ENCODE assay signal across 18 cellular contexts in genomic region chr13:114061047-114061446, GRCh38.
DNase-seq lines count a peak whose midpoint lies in the region; ATAC-seq and TF ChIP-seq lines count a peak whose summit lies in the region.
"Had no signal": no experiment of that assay in that cellular context is flagged by ENCODE, and none has a peak within 500 bp of the region (broad histone marks: within the 10 kb centered on the region; RNA-seq: fewer than 3 reads in every experiment).

No MANE protein-coding gene starts in this region.

- peaks cover 52% of the 10 kb centered on the region for H3K4me1 Mint-ChIP-seq in activated T-cell treated with anti-CD3 and anti-CD28 coated beads, Interleukin-2, amount 50 U/mL, for 72 hours (ENCODE audit: low read depth)
- peaks cover 27% of the 10 kb centered on the region for H3K4me1 Mint-ChIP-seq in activated T-helper 17 cell treated with anti-CD3 and anti-CD28 coated beads, Interleukin-2, amount 50 U/mL, for 72 hours
- peaks cover 63% of the 10 kb centered on the region for H3K4me1 Mint-ChIP-seq in activated CD8-positive, alpha-beta T cell treated with anti-CD3 and anti-CD28 coated beads for 36 hours (ENCODE audit: low read depth)

- no peaks in the 10 kb centered on the region for H3K27me3 Mint-ChIP-seq in activated T-cell treated with anti-CD3 and anti-CD28 coated beads, Interleukin-2, amount 50 U/mL, for 72 hours (ENCODE audit: low read depth)
- no peaks in the 10 kb centered on the region for H3K27me3 Mint-ChIP-seq in activated T-helper 17 cell treated with anti-CD3 and anti-CD28 coated beads, Interleukin-2, amount 50 U/mL, for 72 hours
- no peaks in the 10 kb centered on the region for H3K27me3 Mint-ChIP-seq in activated CD8-positive, alpha-beta T cell treated with anti-CD3 and anti-CD28 coated beads for 36 hours

- peaks cover 10% of the 10 kb centered on the region for H3K79me1 ChIP-seq in neuronal stem cell (ENCODE audit: low read depth, low read length)

- no peak overlapping the region for H3K4me3 Mint-ChIP-seq in activated T-cell treated with anti-CD3 and anti-CD28 coated beads, Interleukin-2, amount 50 U/mL, for 72 hours
- no peak overlapping the region for H3K4me3 Mint-ChIP-seq in activated T-helper 17 cell treated with anti-CD3 and anti-CD28 coated beads, Interleukin-2, amount 50 U/mL, for 72 hours
- no peak overlapping the region for H3K4me3 Mint-ChIP-seq in activated CD8-positive, alpha-beta T cell treated with anti-CD3 and anti-CD28 coated beads for 36 hours
- H3K4me3 Mint-ChIP-seq: H9 had no signal

- H3K4me3 ChIP-seq in neuronal stem cell (ENCODE audit: low read length in 2 of 2) (no peak overlapping the region), thoracic aorta (no peak overlapping the region), H7 (ENCODE audit: insufficient read depth, low read depth, low read length) (no peak overlapping the region)
- H3K4me3 ChIP-seq: PC-9 had no signal

- intact Hi-C loops in activated CD8-positive, alpha-beta T cell treated with anti-CD3 and anti-CD28 coated beads for 36 hours (cut with micrococcal nuclease): no loop called here

- CTCF ChIA-PET in activated CD8-positive, alpha-beta T cell treated with anti-CD3 and anti-CD28 coated beads for 36 hours (lab: Charles Lee): no interaction called here

- H3K27ac Mint-ChIP-seq in activated T-cell treated with anti-CD3 and anti-CD28 coated beads, Interleukin-2, amount 50 U/mL, for 72 hours: peak overlapping the region; percentile 68
- H3K27ac Mint-ChIP-seq in activated T-helper 17 cell treated with anti-CD3 and anti-CD28 coated beads, Interleukin-2, amount 50 U/mL, for 72 hours: peak overlapping the region; percentile 22
- no peak overlapping the region for H3K27ac Mint-ChIP-seq in activated CD8-positive, alpha-beta T cell treated with anti-CD3 and anti-CD28 coated beads for 36 hours
- H3K27ac Mint-ChIP-seq: H9 had no signal

- no peak overlapping the region for H2BK15ac ChIP-seq in neuronal stem cell (ENCODE audit: low read length)

- no peak overlapping the region for H3K4me2 ChIP-seq in neuronal stem cell (ENCODE audit: insufficient read depth, low read length, poor library complexity, severe bottlenecking)
- H3K4me2 ChIP-seq: PC-9 had no signal

- H3K9me3 Mint-ChIP-seq in activated T-cell treated with anti-CD3 and anti-CD28 coated beads, Interleukin-2, amount 50 U/mL, for 72 hours: no peaks in the 10 kb centered on the region
- H3K9me3 Mint-ChIP-seq in activated T-helper 17 cell treated with anti-CD3 and anti-CD28 coated beads, Interleukin-2, amount 50 U/mL, for 72 hours: no peaks in the 10 kb centered on the region
- H3K9me3 Mint-ChIP-seq in activated CD8-positive, alpha-beta T cell treated with anti-CD3 and anti-CD28 coated beads for 36 hours: no peaks in the 10 kb centered on the region
- H3K9me3 Mint-ChIP-seq: H9 had no signal

- no peak overlapping the region for H3K14ac ChIP-seq in neuronal stem cell (ENCODE audit: low read length)

- DNase-seq in activated T-cell treated with anti-CD3 and anti-CD28 coated beads, Interleukin-2, amount 50 U/mL, for 72 hours: no peak
- DNase-seq in activated T-cell treated with anti-CD3 and anti-CD28 coated beads, Interleukin-2, amount 50 U/mL, for 1 hour: no peak
- DNase-seq in neuronal stem cell (ENCODE audit: low spot score) (no peak), thoracic aorta (ENCODE audit: low spot score) (no peak), cerebellar cortex (ENCODE audit: low spot score) (no peak), H7 (no peak)
- DNase-seq in activated CD8-positive, alpha-beta T cell treated with anti-CD3 and anti-CD28 coated beads for 36 hours: no peak
- DNase-seq: AML-193, DMS79 treated with DMSO at 0.1 percent for 48 hours, H9, KG1, MV-4-11, NCI-H1417 treated with DMSO at 0.1 percent for 48 hours, NCI-H1930, PC-9 had no signal

- no peak overlapping the region for H4K91ac ChIP-seq in neuronal stem cell (ENCODE audit: low read depth, low read length, poor library complexity)

- peaks cover 0 to 5% of the 10 kb centered on the region in 2 donors for H3K9me3 ChIP-seq in neuronal stem cell (replicated peaks in 1 of 2; ENCODE audit: control insufficient read depth in 2 of 2, insufficient read depth in 1 of 2, low read depth in 1 of 2, low read length in 2 of 2)
- H3K9me3 ChIP-seq in thoracic aorta: no peaks in the 10 kb centered on the region

- TF ChIP-seq CTCF in thoracic aorta (IDR thresholded peaks at IDR 0.05): no peak
- no peak for TF ChIP-seq CTCF in activated CD8-positive, alpha-beta T cell treated with anti-CD3 and anti-CD28 coated beads for 36 hours (IDR thresholded peaks at IDR 0.05)

- peak overlapping the region; percentile 88 for H2AK5ac ChIP-seq in neuronal stem cell (ENCODE audit: low read depth, low read length)

- no peak overlapping the region for H4K8ac ChIP-seq in neuronal stem cell (ENCODE audit: low read depth, low read length)

- H3K36me3 Mint-ChIP-seq in activated T-cell treated with anti-CD3 and anti-CD28 coated beads, Interleukin-2, amount 50 U/mL, for 72 hours (ENCODE audit: insufficient read depth in 2 of 2): peaks cover under 1 to 4% of the 10 kb centered on the region in 2 donors
- peaks cover 51% of the 10 kb centered on the region for H3K36me3 Mint-ChIP-seq in activated T-helper 17 cell treated with anti-CD3 and anti-CD28 coated beads, Interleukin-2, amount 50 U/mL, for 72 hours (ENCODE audit: low read depth)
- peaks cover 13% of the 10 kb centered on the region for H3K36me3 Mint-ChIP-seq in activated CD8-positive, alpha-beta T cell treated with anti-CD3 and anti-CD28 coated beads for 36 hours (ENCODE audit: low read depth)

- H3K23ac ChIP-seq in neuronal stem cell (ENCODE audit: low read depth, low read length, poor library complexity): no peak overlapping the region

- no peak overlapping the region for H3K4ac ChIP-seq in neuronal stem cell (ENCODE audit: low read length)

- H3K4me1 ChIP-seq in neuronal stem cell (ENCODE audit: control insufficient read depth in 2 of 2, insufficient read depth in 1 of 2, low read depth in 1 of 2, low read length in 2 of 2) (peaks cover 25 to 31% of the 10 kb centered on the region in 2 donors), thoracic aorta (ENCODE audit: control insufficient read depth in 1 of 2, low read depth in 2 of 2) (peaks cover 43 to 77% of the 10 kb centered on the region in 2 donors)

- peak overlapping the region; percentile 94 for H3K18ac ChIP-seq in neuronal stem cell (ENCODE audit: low read length)

- ATAC-seq in activated T-cell treated with anti-CD3 and anti-CD28 coated beads, Interleukin-2, amount 50 U/mL, for 72 hours (replicated peaks in 1 of 2): no peak
- no peak for ATAC-seq in activated T-helper 17 cell treated with anti-CD3 and anti-CD28 coated beads, Interleukin-2, amount 50 U/mL, for 72 hours (replicated peaks)
- no peak for ATAC-seq in thoracic aorta (ENCODE audit: insufficient number of reproducible peaks, low FRiP score, low read depth)
- ATAC-seq in activated CD8-positive, alpha-beta T cell treated with anti-CD3 and anti-CD28 coated beads for 36 hours: no peak
- ATAC-seq: HepG2 had no signal

- H3K27ac ChIP-seq in neuronal stem cell (replicated peaks; ENCODE audit: low read length): no peak overlapping the region
- H3K27ac ChIP-seq in thoracic aorta: peak overlapping the region; percentile 9 to 35
- H3K27ac ChIP-seq: 22Rv1, PC-9 had no signal

- no peak overlapping the region for H2BK120ac ChIP-seq in neuronal stem cell (ENCODE audit: low read depth, low read length)

- H3K27me3 ChIP-seq in neuronal stem cell (ENCODE audit: control insufficient read depth in 3 of 3, insufficient read depth in 3 of 3, low read depth in 1 of 3, low read length in 3 of 3) (no peaks in the 10 kb centered on the region), thoracic aorta (replicated peaks; ENCODE audit: insufficient read depth) (no peaks in the 10 kb centered on the region), H7 (ENCODE audit: control insufficient read depth, insufficient read depth, low read length) (no peaks in the 10 kb centered on the region)

- H3K36me3 ChIP-seq in neuronal stem cell (replicated peaks in 1 of 2; ENCODE audit: control insufficient read depth in 2 of 2, insufficient read depth in 2 of 2, low read length in 2 of 2): peaks cover 4 to 11% of the 10 kb centered on the region in 2 donors
- H3K36me3 ChIP-seq in thoracic aorta: no peaks in the 10 kb centered on the region
- H3K36me3 ChIP-seq in H7 (replicated peaks; ENCODE audit: control insufficient read depth, insufficient read depth, low read length): no peaks in the 10 kb centered on the region

- no peak overlapping the region for H3K9ac ChIP-seq in neuronal stem cell (ENCODE audit: low read depth, low read length, poor library complexity)

- no peak overlapping the region for H2AFZ ChIP-seq in neuronal stem cell (ENCODE audit: low read length)
- H2AFZ ChIP-seq: PC-9 had no signal

- no peak overlapping the region for H2BK12ac ChIP-seq in neuronal stem cell (ENCODE audit: low read length)

- H2BK5ac ChIP-seq in neuronal stem cell (ENCODE audit: low read length): no peak overlapping the region

- WGBS in neuronal stem cell (ENCODE audit: extremely low coverage in 2 of 2, insufficient read length in 2 of 2, insufficient replicate concordance in 1 of 2), 2 donors: no CpG with 5 or more reads among the region's 18 CpGs

- POLR2A ChIA-PET in activated CD8-positive, alpha-beta T cell treated with anti-CD3 and anti-CD28 coated beads for 36 hours (lab: Charles Lee): no interaction called here
